ENCODE assay signal across 37 cellular contexts in genomic region chr1:210677533-210677932, GRCh38.
DNase-seq lines count a peak whose midpoint lies in the region; ATAC-seq, FAIRE-seq and TF ChIP-seq lines count a peak whose summit lies in the region.
"Had no signal": no experiment of that assay in that cellular context is flagged by ENCODE, and none has a peak within 500 bp of the region (broad histone marks: within the 10 kb centered on the region; RNA-seq: fewer than 3 reads in every experiment).

No MANE protein-coding gene starts in this region.

- TF ChIP-seq CTCF in D721Med (IDR thresholded peaks at IDR 0.05; ENCODE audit: insufficient read depth, missing control alignments), result no peak
- TF ChIP-seq CTCF in pancreas (IDR thresholded peaks at IDR 0.05), result no peak

- intact Hi-C loops in pancreas (cut with DNase I), result no loop called here

- no peaks in the 10 kb centered on the region for H3K27me3 ChIP-seq in pancreas
- H3K27me3 ChIP-seq: brain microvascular endothelial cell, right atrium auricular region, suprapubic skin had no signal

- H3K4me1 ChIP-seq in pancreas, result no peaks in the 10 kb centered on the region
- H3K4me1 ChIP-seq: left ventricle myocardium inferior, parathyroid adenoma, right atrium auricular region, suprapubic skin had no signal

- ATAC-seq in GM18867 (IDR thresholded peaks at IDR 0.05; ENCODE audit: unreplicated experiment), result peak; percentile 93
- peak; percentile 83 for ATAC-seq in GM21367 (IDR thresholded peaks at IDR 0.05; ENCODE audit: unreplicated experiment)
- peak; percentile 88 for ATAC-seq in HG03432 (IDR thresholded peaks at IDR 0.05; ENCODE audit: unreplicated experiment)
- ATAC-seq in pancreas, result no peak
- ATAC-seq in HG03439 (IDR thresholded peaks at IDR 0.05; ENCODE audit: unreplicated experiment), result no peak
- no peak for ATAC-seq in GM21786 (IDR thresholded peaks at IDR 0.05; ENCODE audit: unreplicated experiment)
- ATAC-seq: activated CD4-positive, CD25-positive, alpha-beta regulatory T cell treated with anti-CD3 and anti-CD28 coated beads, Interleukin-2, amount 50 U/mL, for 24 hours; esophagus mucosa; HCT116; T-helper 17 cell had no signal

- FAIRE-seq in D721Med (lab: Jason Lieb, UNC), result peak; percentile 16
- no peak for FAIRE-seq in pancreas (lab: Jason Lieb, UNC)
- FAIRE-seq: A204.1, G401.6, islet of Langerhans had no signal

- 81 to 92% methylated on average over 4 of the region's 4 CpGs for WGBS in pancreas, 2 donors

- no peaks in the 10 kb centered on the region for H3K36me3 ChIP-seq in pancreas
- H3K36me3 ChIP-seq: brain microvascular endothelial cell, left ventricle myocardium inferior, right atrium auricular region had no signal

- H3K4me3 ChIP-seq in pancreas, result no peak overlapping the region
- H3K4me3 ChIP-seq: left ventricle myocardium inferior, right atrium auricular region, smooth muscle cell, suprapubic skin had no signal

- H3K9me3 ChIP-seq in pancreas, result no peaks in the 10 kb centered on the region
- H3K9me3 ChIP-seq: left ventricle myocardium inferior, right atrium auricular region, suprapubic skin had no signal

- no peak overlapping the region for H3K27ac ChIP-seq in pancreas
- H3K27ac ChIP-seq: brain microvascular endothelial cell, left ventricle myocardium inferior, parathyroid adenoma, right atrium auricular region, suprapubic skin had no signal

- no peak for DNase-seq in D721Med (ENCODE audit: insufficient read length, low spot score)
- DNase-seq in GOT3 (lab: John Stamatoyannopoulos, UW), result no peak
- no peak for DNase-seq in pancreas
- DNase-seq: activated CD4-positive, alpha-beta memory T cell treated with anti-CD3 and anti-CD28 coated beads, Interleukin-2, amount 10 ng/mL, durations not matched to agents 7 days and 5 days; activated CD8-positive, alpha-beta memory T cell treated with anti-CD3 and anti-CD28 coated beads, Interleukin-2, amount 50 U/mL, for 48 hours; activated naive CD4-positive, alpha-beta T cell treated with anti-CD3 and anti-CD28 coated beads, Interleukin-2, amount 50 U/mL, for 16 hours; amniotic stem cell; brain microvascular endothelial cell; cerebellar nuclear complex; DMS79; foreskin fibroblast; head of caudate nucleus; Kasumi-1; left ventricle myocardium inferior; mesendoderm; NCI-H1417 treated with DMSO at 0.1 percent for 48 hours; NCI-H2081 treated with DMSO at 0.1 percent for 48 hours; NCI-H2227 treated with DMSO at 0.1 percent for 48 hours; NCI-H526 treated with DMSO at 0.1 percent for 48 hours; SHP77; stimulated activated naive CD4-positive, alpha-beta T cell treated with Interleukin-2 at 50 U/mL for 16 hours; T-helper 17 cell had no signal

Comparison
In these comparisons a context has a peak if more than half of its experiments do, and no peak if none do; other contexts are left out.
1. ATAC-seq: peak in GM18867 (single experiment), GM21367 (single experiment) and HG03432 (single experiment); none in pancreas (0 of 4), HG03439 (single experiment) and GM21786 (single experiment).